9 cellular contexts compared by ENCODE assay signal in the genomic region with DNA sequence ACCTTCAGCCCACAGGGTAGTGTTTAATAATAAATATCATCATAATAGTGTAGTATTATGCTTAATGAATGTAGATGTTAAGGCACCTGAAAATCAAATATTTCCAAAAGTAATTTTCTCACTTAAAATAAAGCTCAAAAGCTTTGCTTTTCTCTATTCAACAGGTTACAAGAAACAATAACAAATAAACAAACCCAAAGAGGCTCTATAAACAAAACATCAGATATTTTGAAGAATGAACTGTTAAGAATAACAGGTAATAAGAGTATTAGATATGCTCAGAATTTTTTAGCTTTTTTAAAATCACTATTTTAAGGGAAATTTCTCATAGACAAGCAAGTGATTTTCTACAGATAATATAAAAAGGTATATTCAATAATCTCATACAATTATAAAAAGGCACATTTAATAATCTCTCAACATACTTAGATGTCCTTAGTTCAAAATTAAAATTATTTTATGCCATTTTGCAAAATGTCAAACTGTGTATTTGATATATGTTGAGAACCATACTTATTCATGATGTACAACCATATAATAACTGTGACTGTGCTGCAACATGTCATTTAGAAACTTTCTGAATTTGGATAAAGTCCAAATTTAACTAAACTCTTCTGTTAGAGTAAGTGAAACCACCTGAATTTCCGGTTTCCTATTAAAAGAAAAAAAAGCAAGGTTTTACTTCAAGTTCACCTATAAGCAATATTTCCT.
A peak's percentile ranks its signal among the peaks of the same experiment; 100 is the strongest.
DNase-seq lines count a peak whose midpoint lies in the region; ATAC-seq and TF ChIP-seq lines count a peak whose summit lies in the region.
"Had no signal": no experiment of that assay in that cellular context is flagged by ENCODE, and none has a peak within 500 bp of the region (broad histone marks: within the 10 kb centered on the region; RNA-seq: fewer than 3 reads in every experiment).

No MANE protein-coding gene starts in this region.

- TF ChIP-seq CTCF in GM10266 (IDR thresholded peaks at IDR 0.05; ENCODE audit: control insufficient read depth, insufficient read depth, low read depth, missing control alignments), result no peak

- ATAC-seq in GM19351 (IDR thresholded peaks at IDR 0.05; ENCODE audit: unreplicated experiment) (peak; percentile 85), HG02798 (IDR thresholded peaks at IDR 0.05; ENCODE audit: poor library complexity, unreplicated experiment) (peak; percentile 82), HG03521 (IDR thresholded peaks at IDR 0.05; ENCODE audit: unreplicated experiment) (peak; percentile 73)
- ATAC-seq: HepG2 had no signal

- intact Hi-C loops in posterior cingulate gyrus (cut with DNase I), result no loop called here

- DNase-seq in GM10266 (ENCODE audit: extremely low spot score) (peak; percentile 6), NCI-H524 (lab: John Stamatoyannopoulos, UW) (no peak), hippocampal formation (lab: John Stamatoyannopoulos, UW) (no peak), posterior cingulate gyrus (no peak)
- no peak for DNase-seq in stimulated activated CD4-positive, alpha-beta T cell treated with anti-CD3 and anti-CD28 coated beads, Interleukin-2, amount 100 ng/mL, for 48 hours
